In the genomic region with DNA sequence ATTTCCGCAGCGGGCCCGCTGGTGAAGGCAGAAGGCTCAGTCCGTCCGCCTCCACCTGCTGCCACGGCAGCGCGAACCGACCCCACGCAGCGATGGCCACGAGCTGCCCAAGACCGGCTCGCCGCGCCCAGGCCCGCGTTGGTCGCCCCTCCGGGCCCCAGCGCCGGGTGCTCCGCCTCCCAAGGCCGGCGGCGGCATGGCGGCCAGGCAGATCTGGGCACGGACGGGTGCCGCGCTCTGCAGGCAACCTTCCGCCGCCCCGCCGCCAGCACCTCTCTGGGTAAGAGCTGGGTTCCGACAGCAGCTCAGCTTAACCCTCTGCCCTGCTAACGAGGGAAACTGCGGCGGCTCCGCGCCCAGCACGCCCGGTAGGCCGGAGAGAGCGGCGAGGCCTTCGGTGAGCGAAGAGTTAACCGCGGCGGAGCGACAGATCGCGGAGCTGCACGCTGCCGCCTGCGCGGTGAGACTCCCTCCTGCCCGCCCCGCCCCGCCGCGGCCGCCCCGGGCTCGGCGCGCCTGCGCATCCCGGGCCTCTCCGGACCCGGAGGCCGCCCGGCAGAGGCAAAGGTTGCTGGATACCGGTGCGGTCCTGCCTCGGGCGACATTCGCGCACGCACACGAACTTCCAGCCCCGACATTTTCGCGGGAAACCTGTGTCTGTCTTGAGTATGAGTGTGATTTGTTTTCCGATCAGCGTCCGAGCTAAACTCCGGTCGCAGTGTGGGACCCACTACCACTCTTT, we compare ENCODE assay signal across 1 cellular context.
TF ChIP-seq lines count a peak whose summit lies in the region.

A gene (plus strand): TSS at position 177 of the 742 bp plus-strand sequence. CDS start 20 bp downstream, at position 197.

TF ChIP-seq in SK-N-SH, 30 proteins besides CTCF, POLR2A, EP300 and RAD21 (continued from another document):
- TF ChIP-seq CHD2 (IDR thresholded peaks at IDR 0.05; ENCODE audit: low read length, partially characterized antibody) (peak; percentile 38), NRF1 (IDR thresholded peaks at IDR 0.05; ENCODE audit: low read depth, low read length) (peak; percentile 91)
TF ChIP-seq in SK-N-SH: peak in this region for 7.
